In the genomic region with DNA sequence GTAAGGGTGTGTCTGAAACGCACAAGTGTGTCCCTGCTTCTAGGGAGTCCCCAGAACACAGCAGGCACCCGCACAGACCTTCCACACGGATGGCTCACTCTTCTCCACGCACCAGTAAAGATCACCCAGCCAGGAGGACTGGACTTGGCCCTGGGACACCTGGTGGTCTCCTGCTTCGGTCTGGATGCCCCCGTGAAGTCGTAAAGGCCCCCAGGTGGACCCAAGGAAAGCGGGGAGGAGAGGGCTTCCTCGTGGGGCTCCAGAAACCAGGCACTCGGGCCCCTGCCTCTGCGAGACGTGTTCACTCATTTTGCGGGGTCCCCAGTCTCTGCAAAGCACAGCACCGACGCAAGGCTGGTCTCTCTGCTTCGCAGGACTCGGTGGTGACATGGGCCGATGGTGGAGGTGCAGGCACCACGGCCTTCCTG, we compare ENCODE assay signal across 29 cellular contexts. TPM values are rescaled to one million over a fixed set of nuclear protein-coding genes. Genes with fewer than 3 reads are reported as not detected.
DNase-seq lines count a peak whose midpoint lies in the region; ATAC-seq and TF ChIP-seq lines count a peak whose summit lies in the region.
"Had no signal": no experiment of that assay in that cellular context is flagged by ENCODE, and none has a peak within 500 bp of the region (broad histone marks: within the 10 kb centered on the region; RNA-seq: fewer than 3 reads in every experiment).

No MANE protein-coding gene starts in this region.

- ATAC-seq in lung (ENCODE audit: insufficient read depth, low FRiP score), result no peak
- ATAC-seq in GM18867 (IDR thresholded peaks at IDR 0.05; ENCODE audit: unreplicated experiment), result no peak
- ATAC-seq: activated CD8-positive, alpha-beta T cell treated with anti-CD3 and anti-CD28 coated beads for 36 hours; body of pancreas; HCT116; psoas muscle; T-cell had no signal

- peak overlapping the region; percentile 79 for H3K9ac ChIP-seq in adipocyte (ENCODE audit: low read length)
- H3K9ac ChIP-seq in endodermal cell (ENCODE audit: extremely low read depth, low read length, poor library complexity, severe bottlenecking), result no peak overlapping the region
- H3K9ac ChIP-seq: BLaER1 had no signal

- no peak overlapping the region for H3K27ac Mint-ChIP-seq in endodermal cell
- H3K27ac Mint-ChIP-seq: activated CD8-positive, alpha-beta T cell treated with anti-CD3 and anti-CD28 coated beads for 36 hours; activated naive CD8-positive, alpha-beta T cell treated with anti-CD3 and anti-CD28 coated beads, Interleukin-2, amount 10 ng/mL, durations not matched to agents 7 days and 5 days; T-cell had no signal

- no peaks in the 10 kb centered on the region for H3K27me3 Mint-ChIP-seq in endodermal cell (ENCODE audit: insufficient read depth)
- H3K27me3 Mint-ChIP-seq: activated CD8-positive, alpha-beta T cell treated with anti-CD3 and anti-CD28 coated beads for 36 hours had no signal

- no peak for TF ChIP-seq EP300 in suprapubic skin (IDR thresholded peaks at IDR 0.05)

- H3K36me3 Mint-ChIP-seq in endodermal cell (ENCODE audit: low read depth), result no peaks in the 10 kb centered on the region
- H3K36me3 Mint-ChIP-seq: activated naive CD8-positive, alpha-beta T cell treated with anti-CD3 and anti-CD28 coated beads, Interleukin-2, amount 10 ng/mL, durations not matched to agents 7 days and 5 days; T-cell had no signal

- no peak overlapping the region for H3K4me3 Mint-ChIP-seq in endodermal cell
- H3K4me3 Mint-ChIP-seq: activated CD8-positive, alpha-beta T cell treated with anti-CD3 and anti-CD28 coated beads for 36 hours; activated naive CD8-positive, alpha-beta T cell treated with anti-CD3 and anti-CD28 coated beads, Interleukin-2, amount 10 ng/mL, durations not matched to agents 7 days and 5 days; nephron; T-cell had no signal

- H3K4me1 ChIP-seq in adipocyte (ENCODE audit: control insufficient read depth, insufficient read depth, low read length), result peaks cover 29% of the 10 kb centered on the region
- peaks cover 0 to 3% of the 10 kb centered on the region in 2 donors for H3K4me1 ChIP-seq in lung (ENCODE audit: control insufficient read depth in 2 of 2, insufficient read depth in 2 of 2, low read length in 2 of 2)
- peaks cover 43% of the 10 kb centered on the region for H3K4me1 ChIP-seq in suprapubic skin
- H3K4me1 ChIP-seq in endodermal cell (ENCODE audit: control insufficient read depth, insufficient read depth, low read length), result no peaks in the 10 kb centered on the region
- H3K4me1 ChIP-seq: A549, body of pancreas, Caco-2, colonic mucosa, psoas muscle had no signal

- H3K36me3 ChIP-seq in adipocyte (ENCODE audit: control insufficient read depth, insufficient read depth, low read length, severe bottlenecking) (no peaks in the 10 kb centered on the region), lung (ENCODE audit: control insufficient read depth in 2 of 2, insufficient read depth in 2 of 2, low read length in 2 of 2) (no peaks in the 10 kb centered on the region), suprapubic skin (no peaks in the 10 kb centered on the region), endodermal cell (ENCODE audit: control insufficient read depth, insufficient read depth, low read length) (no peaks in the 10 kb centered on the region)
- H3K36me3 ChIP-seq: BLaER1, colonic mucosa had no signal

- H3K4me1 Mint-ChIP-seq in endodermal cell, result no peaks in the 10 kb centered on the region
- H3K4me1 Mint-ChIP-seq: activated naive CD8-positive, alpha-beta T cell treated with anti-CD3 and anti-CD28 coated beads, Interleukin-2, amount 10 ng/mL, durations not matched to agents 7 days and 5 days; T-cell had no signal

- DNase-seq in activated gamma-delta T cell treated with Interleukin-2 at 50 U/mL for 16 hours (peak; percentile 2), activated gamma-delta T cell (lab: John Stamatoyannopoulos, UW) (no peak), adipocyte (ENCODE audit: low read depth) (no peak), lung (ENCODE audit: low spot score) (peak; percentile 22), suprapubic skin (ENCODE audit: low spot score in 2 of 2) (no peak), cortex of kidney (lab: John Stamatoyannopoulos, UW) (no peak), endodermal cell (no peak)
- DNase-seq: activated CD8-positive, alpha-beta T cell treated with anti-CD3 and anti-CD28 coated beads for 36 hours; activated naive CD8-positive, alpha-beta T cell treated with anti-CD3 and anti-CD28 coated beads, Interleukin-2, amount 10 ng/mL, durations not matched to agents 7 days and 5 days; Caco-2; colonic mucosa; hypothalamus; Kasumi-1; mesendoderm; NCI-H1092; NCI-H2029; NCI-H345; NCI-H82; SIG-M5; stimulated activated CD4-positive, alpha-beta T cell treated with anti-CD3 and anti-CD28 coated beads, Interleukin-12 subunit alpha, Interleukin-12 subunit beta, amount 100 ng/mL, for 4 hours; T-cell had no signal

- 89 to 93% methylated on average over 19 of the region's 19 CpGs for WGBS in lung, 2 donors
- WGBS in suprapubic skin, result 97% methylated on average over 10 of the region's 19 CpGs
- 94 to 98% methylated on average over 19 of the region's 19 CpGs for WGBS in endodermal cell (ENCODE audit: insufficient coverage in 1 of 2, insufficient read length in 1 of 2), 2 experiments

- TF ChIP-seq CTCF in lung (IDR thresholded peaks at IDR 0.05; ENCODE audit: control extremely low read depth, extremely low read depth) (no peak), suprapubic skin (IDR thresholded peaks at IDR 0.05) (no peak), endodermal cell (conservative IDR thresholded peaks at IDR 0.05) (no peak)

- H3K27ac ChIP-seq in lung (ENCODE audit: low read depth in 1 of 2, low read length in 1 of 2) (no peak overlapping the region), suprapubic skin (peak overlapping the region; percentile 82), endodermal cell (ENCODE audit: low read depth, low read length) (no peak overlapping the region)
- H3K27ac ChIP-seq: A549, BLaER1, body of pancreas, colonic mucosa, psoas muscle, VCaP had no signal

- no peak for TF ChIP-seq POLR2A in suprapubic skin (IDR thresholded peaks at IDR 0.05)

- H3K4me3 ChIP-seq in adipocyte (ENCODE audit: low read length) (no peak overlapping the region), lung (no peak overlapping the region), suprapubic skin (no peak overlapping the region), endodermal cell (ENCODE audit: low read length) (no peak overlapping the region)
- H3K4me3 ChIP-seq: A549, BLaER1, body of pancreas, colonic mucosa, psoas muscle had no signal

- H3K9me3 ChIP-seq in adipocyte (ENCODE audit: control insufficient read depth, low read length), result no peaks in the 10 kb centered on the region
- H3K9me3 ChIP-seq in lung (ENCODE audit: control insufficient read depth in 2 of 2, insufficient read depth in 1 of 2, low read length in 1 of 2), result peaks cover 0 to 3% of the 10 kb centered on the region in 2 donors
- no peaks in the 10 kb centered on the region for H3K9me3 ChIP-seq in suprapubic skin
- H3K9me3 ChIP-seq in endodermal cell (ENCODE audit: control insufficient read depth, low read length), result no peaks in the 10 kb centered on the region
- H3K9me3 ChIP-seq: A549, BLaER1, body of pancreas, Caco-2, colonic mucosa, psoas muscle had no signal

- no peaks in the 10 kb centered on the region for H3K9me3 Mint-ChIP-seq in endodermal cell
- H3K9me3 Mint-ChIP-seq: activated CD8-positive, alpha-beta T cell treated with anti-CD3 and anti-CD28 coated beads for 36 hours; activated naive CD8-positive, alpha-beta T cell treated with anti-CD3 and anti-CD28 coated beads, Interleukin-2, amount 10 ng/mL, durations not matched to agents 7 days and 5 days; nephron; T-cell had no signal

- no peaks in the 10 kb centered on the region for H3K27me3 ChIP-seq in adipocyte (replicated peaks; ENCODE audit: control insufficient read depth, insufficient read depth, low read length)
- no peaks in the 10 kb centered on the region for H3K27me3 ChIP-seq in lung (ENCODE audit: control insufficient read depth, insufficient read depth)
- H3K27me3 ChIP-seq in suprapubic skin, result peaks cover 12% of the 10 kb centered on the region
- H3K27me3 ChIP-seq in endodermal cell (ENCODE audit: control insufficient read depth, insufficient read depth, low read length, poor library complexity, severe bottlenecking), result no peaks in the 10 kb centered on the region
- H3K27me3 ChIP-seq: BLaER1, body of pancreas, colonic mucosa had no signal

RNA-seq across cellular contexts. Expression of gene COL6A2, which starts 20.2 kb away (rescaled TPM):
- total RNA-seq in lung, result 100 to 1,000 TPM; 350 to 466 TPM
- polyA plus RNA-seq in lung, result 100 to 1,000 TPM; 192 to 234 TPM
- total RNA-seq in suprapubic skin, result 100 to 1,000 TPM in 3 of 4 donors, 10 to 100 TPM in 1; 88.9 to 150 (median 126) TPM
- 100 to 1,000 TPM; 259 to 377 TPM for total RNA-seq in endodermal cell
- 117 TPM for polyA plus RNA-seq in endodermal cell (2013, experiment 1 of 2)
- polyA plus RNA-seq in endodermal cell (2013, experiment 2 of 2), result 114 TPM

Comparison
In these comparisons a context has a peak if more than half of its experiments do, and no peak if none do; other contexts are left out.
1. DNase-seq: peak in activated gamma-delta T cell treated with Interleukin-2 at 50 U/mL for 16 hours (single experiment) and lung (single experiment); none in activated gamma-delta T cell (single experiment), adipocyte (single experiment), suprapubic skin (0 of 2), cortex of kidney (single experiment) and endodermal cell (single experiment).